25 cellular contexts compared by ENCODE assay signal in genomic region chr7:159060440-159060839, GRCh38.
DNase-seq lines count a peak whose midpoint lies in the region; ATAC-seq and TF ChIP-seq lines count a peak whose summit lies in the region.
"Had no signal": no experiment of that assay in that cellular context is flagged by ENCODE, and none has a peak within 500 bp of the region (broad histone marks: within the 10 kb centered on the region; RNA-seq: fewer than 3 reads in every experiment).

No MANE protein-coding gene starts in this region.

- POLR2A ChIA-PET in activated CD8-positive, alpha-beta T cell treated with anti-CD3 and anti-CD28 coated beads for 36 hours (lab: Charles Lee) = no interaction called here
- POLR2A ChIA-PET in activated CD8-positive, alpha-beta T cell treated with anti-CD3 and anti-CD28 coated beads, Interleukin-2, amount 10 ng/mL, durations not matched to agents 7 days and 5 days (lab: Charles Lee) = no interaction called here

- intact Hi-C loops in activated CD8-positive, alpha-beta T cell treated with anti-CD3 and anti-CD28 coated beads for 36 hours (cut with micrococcal nuclease) = no loop called here
- intact Hi-C loops in esophagus muscularis mucosa (cut with DNase I) = no loop called here

- H3K36me3 ChIP-seq in esophagus muscularis mucosa = no peaks in the 10 kb centered on the region
- H3K36me3 ChIP-seq: SJSA1 had no signal

- WGBS in esophagus muscularis mucosa = 98% methylated on average over 2 of the region's 2 CpGs

- no peak for TF ChIP-seq EP300 in esophagus muscularis mucosa (IDR thresholded peaks at IDR 0.05)

- peaks cover 2% of the 10 kb centered on the region for H3K27me3 Mint-ChIP-seq in activated CD8-positive, alpha-beta T cell treated with anti-CD3 and anti-CD28 coated beads for 36 hours
- no peaks in the 10 kb centered on the region for H3K27me3 Mint-ChIP-seq in activated CD8-positive, alpha-beta T cell treated with anti-CD3 and anti-CD28 coated beads, Interleukin-2, amount 10 ng/mL, durations not matched to agents 7 days and 5 days (ENCODE audit: low read depth)
- no peaks in the 10 kb centered on the region for H3K27me3 Mint-ChIP-seq in stimulated activated naive CD8-positive, alpha-beta T cell treated with anti-CD3 and anti-CD28 coated beads, Interleukin-15, amount 100 ng/mL, for 72 hours

- ATAC-seq in activated CD8-positive, alpha-beta T cell treated with anti-CD3 and anti-CD28 coated beads for 36 hours = peak; percentile 20
- ATAC-seq in activated CD8-positive, alpha-beta T cell treated with anti-CD3 and anti-CD28 coated beads, Interleukin-2, amount 10 ng/mL, durations not matched to agents 7 days and 5 days = no peak
- peak; percentile 39 for ATAC-seq in stimulated activated naive CD8-positive, alpha-beta T cell treated with anti-CD3 and anti-CD28 coated beads, Interleukin-15, amount 100 ng/mL, for 72 hours
- ATAC-seq in stimulated activated naive CD8-positive, alpha-beta T cell treated with anti-CD3 and anti-CD28 coated beads, Interleukin-15, Interleukin-2, amounts not matched to agents 100 U/mL and 50 U/mL, for 24 hours = no peak
- ATAC-seq: GM23338, HCT116, Right ventricle myocardium inferior had no signal

- H3K36me3 Mint-ChIP-seq in activated CD8-positive, alpha-beta T cell treated with anti-CD3 and anti-CD28 coated beads for 36 hours (ENCODE audit: low read depth) = no peaks in the 10 kb centered on the region
- H3K36me3 Mint-ChIP-seq in activated CD8-positive, alpha-beta T cell treated with anti-CD3 and anti-CD28 coated beads, Interleukin-2, amount 10 ng/mL, durations not matched to agents 7 days and 5 days (ENCODE audit: low read depth) = no peaks in the 10 kb centered on the region
- H3K36me3 Mint-ChIP-seq: CD8-positive, alpha-beta memory T cell had no signal

- H3K27ac ChIP-seq in esophagus muscularis mucosa (replicated peaks in 1 of 4) = no peak overlapping the region
- H3K27ac ChIP-seq: C4-2B, SJSA1 had no signal

- in situ Hi-C loops in ACHN (cut with HindIII; ENCODE audit: low pct_ligation_motif_present, low pct_unique_long_range_greater_than_20kb, low sequenced_read_pairs) = no loop called here

- H3K4me3 Mint-ChIP-seq in activated CD8-positive, alpha-beta T cell treated with anti-CD3 and anti-CD28 coated beads for 36 hours = no peak overlapping the region
- H3K4me3 Mint-ChIP-seq in activated CD8-positive, alpha-beta T cell treated with anti-CD3 and anti-CD28 coated beads, Interleukin-2, amount 10 ng/mL, durations not matched to agents 7 days and 5 days = no peak overlapping the region
- H3K4me3 Mint-ChIP-seq in stimulated activated naive CD8-positive, alpha-beta T cell treated with anti-CD3 and anti-CD28 coated beads, Interleukin-15, amount 100 ng/mL, for 72 hours = no peak overlapping the region
- H3K4me3 Mint-ChIP-seq: CD8-positive, alpha-beta memory T cell; GM23338 had no signal

- no peak for TF ChIP-seq POLR2A in esophagus muscularis mucosa (IDR thresholded peaks at IDR 0.05; ENCODE audit: low read depth)

- no peaks in the 10 kb centered on the region for H3K9me3 Mint-ChIP-seq in activated CD8-positive, alpha-beta T cell treated with anti-CD3 and anti-CD28 coated beads for 36 hours
- peaks cover 3% of the 10 kb centered on the region for H3K9me3 Mint-ChIP-seq in activated CD8-positive, alpha-beta T cell treated with anti-CD3 and anti-CD28 coated beads, Interleukin-2, amount 10 ng/mL, durations not matched to agents 7 days and 5 days (ENCODE audit: insufficient read depth)
- no peaks in the 10 kb centered on the region for H3K9me3 Mint-ChIP-seq in stimulated activated naive CD8-positive, alpha-beta T cell treated with anti-CD3 and anti-CD28 coated beads, Interleukin-15, amount 100 ng/mL, for 72 hours

- TF ChIP-seq CTCF in activated CD8-positive, alpha-beta T cell treated with anti-CD3 and anti-CD28 coated beads for 36 hours (IDR thresholded peaks at IDR 0.05) = no peak
- TF ChIP-seq CTCF in esophagus muscularis mucosa (IDR thresholded peaks at IDR 0.05) = no peak

- H3K27ac Mint-ChIP-seq in activated CD8-positive, alpha-beta T cell treated with anti-CD3 and anti-CD28 coated beads for 36 hours = no peak overlapping the region
- no peak overlapping the region for H3K27ac Mint-ChIP-seq in activated CD8-positive, alpha-beta T cell treated with anti-CD3 and anti-CD28 coated beads, Interleukin-2, amount 10 ng/mL, durations not matched to agents 7 days and 5 days
- H3K27ac Mint-ChIP-seq in stimulated activated naive CD8-positive, alpha-beta T cell treated with anti-CD3 and anti-CD28 coated beads, Interleukin-15, amount 100 ng/mL, for 72 hours = no peak overlapping the region
- H3K27ac Mint-ChIP-seq: CD8-positive, alpha-beta memory T cell; GM23338 had no signal

- H3K4me3 ChIP-seq in esophagus muscularis mucosa = no peak overlapping the region
- H3K4me3 ChIP-seq: GM23338, SJSA1 had no signal

- H3K9me3 ChIP-seq in esophagus muscularis mucosa = no peaks in the 10 kb centered on the region

- CTCF ChIA-PET in activated CD8-positive, alpha-beta T cell treated with anti-CD3 and anti-CD28 coated beads for 36 hours (lab: Charles Lee) = no interaction called here
- CTCF ChIA-PET in activated CD8-positive, alpha-beta T cell treated with anti-CD3 and anti-CD28 coated beads, Interleukin-2, amount 10 ng/mL, durations not matched to agents 7 days and 5 days (lab: Charles Lee) = no interaction called here

- peaks cover 0 to 4% (median 1%) of the 10 kb centered on the region in 4 donors for H3K4me1 ChIP-seq in esophagus muscularis mucosa
- H3K4me1 ChIP-seq: SJSA1 had no signal

- H3K27me3 ChIP-seq in esophagus muscularis mucosa = peaks cover 0 to 5% (median 0%) of the 10 kb centered on the region in 4 donors
- H3K27me3 ChIP-seq: SJSA1 had no signal

- no peaks in the 10 kb centered on the region for H3K4me1 Mint-ChIP-seq in activated CD8-positive, alpha-beta T cell treated with anti-CD3 and anti-CD28 coated beads for 36 hours (ENCODE audit: low read depth)
- H3K4me1 Mint-ChIP-seq in activated CD8-positive, alpha-beta T cell treated with anti-CD3 and anti-CD28 coated beads, Interleukin-2, amount 10 ng/mL, durations not matched to agents 7 days and 5 days (ENCODE audit: low read depth) = no peaks in the 10 kb centered on the region
- no peaks in the 10 kb centered on the region for H3K4me1 Mint-ChIP-seq in stimulated activated naive CD8-positive, alpha-beta T cell treated with anti-CD3 and anti-CD28 coated beads, Interleukin-15, amount 100 ng/mL, for 72 hours
- H3K4me1 Mint-ChIP-seq: CD8-positive, alpha-beta memory T cell; GM23338 had no signal

- no peak for DNase-seq in activated CD8-positive, alpha-beta T cell treated with anti-CD3 and anti-CD28 coated beads for 36 hours
- DNase-seq in activated CD8-positive, alpha-beta T cell treated with anti-CD3 and anti-CD28 coated beads, Interleukin-2, amount 10 ng/mL, durations not matched to agents 7 days and 5 days = no peak
- DNase-seq in stimulated activated naive CD8-positive, alpha-beta T cell treated with anti-CD3 and anti-CD28 coated beads, Interleukin-15, amount 100 ng/mL, for 72 hours = no peak
- DNase-seq in stimulated activated naive CD8-positive, alpha-beta T cell treated with anti-CD3 and anti-CD28 coated beads, Interleukin-15, Interleukin-2, amounts not matched to agents 100 U/mL and 50 U/mL, for 24 hours = no peak
- peak; percentile 50 for DNase-seq in esophagus muscularis mucosa (ENCODE audit: extremely low spot score)
- no peak for DNase-seq in ACHN
- no peak for DNase-seq in NCI-H524 treated with DMSO at 0.1 percent for 48 hours (lab: John Stamatoyannopoulos, UW)
- DNase-seq: Calu3, EL, GF-D8, IMR-90, Karpas-422, MV-4-11, NCI-H1105 treated with DMSO at 0.1 percent for 48 hours, NCI-H1694, NCI-H2081, NCI-H2171, NCI-H446, NCI-H526 treated with DMSO at 0.1 percent for 48 hours had no signal

Comparison
In these comparisons a context has a peak if more than half of its experiments do, and no peak if none do; other contexts are left out.
1. ATAC-seq: peak in activated CD8-positive, alpha-beta T cell treated with anti-CD3 and anti-CD28 coated beads for 36 hours (single experiment) and stimulated activated naive CD8-positive, alpha-beta T cell treated with anti-CD3 and anti-CD28 coated beads, Interleukin-15, amount 100 ng/mL, for 72 hours (single experiment); none in activated CD8-positive, alpha-beta T cell treated with anti-CD3 and anti-CD28 coated beads, Interleukin-2, amount 10 ng/mL, durations not matched to agents 7 days and 5 days (single experiment) and stimulated activated naive CD8-positive, alpha-beta T cell treated with anti-CD3 and anti-CD28 coated beads, Interleukin-15, Interleukin-2, amounts not matched to agents 100 U/mL and 50 U/mL, for 24 hours (single experiment).